Comparison of ENCODE assay signal across 2 cellular contexts in genomic region chr14:104802913-104803184, GRCh38.
TF ChIP-seq lines count a peak whose summit lies in the region.

No MANE protein-coding gene starts in this region.

TF ChIP-seq in SK-N-SH, 30 proteins besides CTCF, POLR2A, EP300 and RAD21 (continued from another document):
- TF ChIP-seq USF2 (IDR thresholded peaks at IDR 0.05; ENCODE audit: borderline replicate concordance, low read depth, low read length): no peak
- TF ChIP-seq FOXJ3 (CRISPR knock-in tag; IDR thresholded peaks at IDR 0.05): no peak
- TF ChIP-seq MXI1 (IDR thresholded peaks at IDR 0.05; ENCODE audit: low read depth, low read length): no peak
- TF ChIP-seq, protein P1, sequence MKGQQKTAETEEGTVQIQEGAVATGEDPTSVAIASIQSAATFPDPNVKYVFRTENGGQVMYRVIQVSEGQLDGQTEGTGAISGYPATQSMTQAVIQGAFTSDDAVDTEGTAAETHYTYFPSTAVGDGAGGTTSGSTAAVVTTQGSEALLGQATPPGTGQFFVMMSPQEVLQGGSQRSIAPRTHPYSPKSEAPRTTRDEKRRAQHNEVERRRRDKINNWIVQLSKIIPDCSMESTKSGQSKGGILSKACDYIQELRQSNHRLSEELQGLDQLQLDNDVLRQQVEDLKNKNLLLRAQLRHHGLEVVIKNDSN (IDR thresholded peaks at IDR 0.05; ENCODE audit: borderline replicate concordance, low read depth): no peak
- TF ChIP-seq SIN3A (IDR thresholded peaks at IDR 0.05; ENCODE audit: borderline replicate concordance, low read depth, low read length): no peak
- TF ChIP-seq TEAD4 (IDR thresholded peaks at IDR 0.05; ENCODE audit: borderline replicate concordance, insufficient read depth): no peak
- no peak for TF ChIP-seq PBX3 (IDR thresholded peaks at IDR 0.05)
- no peak for TF ChIP-seq TAF1 (IDR thresholded peaks at IDR 0.05; ENCODE audit: borderline replicate concordance, low read depth, low read length)
- no peak for TF ChIP-seq SMC3 (IDR thresholded peaks at IDR 0.05; ENCODE audit: low read depth, low read length)
- no peak for TF ChIP-seq MEF2A (IDR thresholded peaks at IDR 0.05; ENCODE audit: borderline replicate concordance, low read depth)
- no peak for TF ChIP-seq CHD2 (IDR thresholded peaks at IDR 0.05; ENCODE audit: low read length, partially characterized antibody)
- no peak for TF ChIP-seq IRF3 (IDR thresholded peaks at IDR 0.05; ENCODE audit: low read depth, low read length)
- no peak for TF ChIP-seq RCOR1 (IDR thresholded peaks at IDR 0.05; ENCODE audit: low read length)
- TF ChIP-seq, protein P2, sequence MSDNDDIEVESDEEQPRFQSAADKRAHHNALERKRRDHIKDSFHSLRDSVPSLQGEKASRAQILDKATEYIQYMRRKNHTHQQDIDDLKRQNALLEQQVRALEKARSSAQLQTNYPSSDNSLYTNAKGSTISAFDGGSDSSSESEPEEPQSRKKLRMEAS (IDR thresholded peaks at IDR 0.05; ENCODE audit: low read depth): no peak
- TF ChIP-seq GATA2 (CRISPR knock-in tag; IDR thresholded peaks at IDR 0.05): no peak
- TF ChIP-seq RXRA (IDR thresholded peaks at IDR 0.05; ENCODE audit: borderline replicate concordance, low read depth): no peak
- no peak for TF ChIP-seq RFX5 (IDR thresholded peaks at IDR 0.05; ENCODE audit: low read length)
- TF ChIP-seq, protein P3, sequence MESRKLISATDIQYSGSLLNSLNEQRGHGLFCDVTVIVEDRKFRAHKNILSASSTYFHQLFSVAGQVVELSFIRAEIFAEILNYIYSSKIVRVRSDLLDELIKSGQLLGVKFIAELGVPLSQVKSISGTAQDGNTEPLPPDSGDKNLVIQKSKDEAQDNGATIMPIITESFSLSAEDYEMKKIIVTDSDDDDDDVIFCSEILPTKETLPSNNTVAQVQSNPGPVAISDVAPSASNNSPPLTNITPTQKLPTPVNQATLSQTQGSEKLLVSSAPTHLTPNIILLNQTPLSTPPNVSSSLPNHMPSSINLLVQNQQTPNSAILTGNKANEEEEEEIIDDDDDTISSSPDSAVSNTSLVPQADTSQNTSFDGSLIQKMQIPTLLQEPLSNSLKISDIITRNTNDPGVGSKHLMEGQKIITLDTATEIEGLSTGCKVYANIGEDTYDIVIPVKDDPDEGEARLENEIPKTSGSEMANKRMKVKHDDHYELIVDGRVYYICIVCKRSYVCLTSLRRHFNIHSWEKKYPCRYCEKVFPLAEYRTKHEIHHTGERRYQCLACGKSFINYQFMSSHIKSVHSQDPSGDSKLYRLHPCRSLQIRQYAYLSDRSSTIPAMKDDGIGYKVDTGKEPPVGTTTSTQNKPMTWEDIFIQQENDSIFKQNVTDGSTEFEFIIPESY (IDR thresholded peaks at IDR 0.05; ENCODE audit: borderline replicate concordance, low read depth): no peak

TF ChIP-seq in SK-N-SH treated with all-trans-retinoic acid at 6 μM for 48 hours, 23 proteins besides CTCF, POLR2A, EP300 and RAD21 (continued from another document):
- TF ChIP-seq POU6F1 (CRISPR knock-in tag; IDR thresholded peaks at IDR 0.05; ENCODE audit: borderline replicate concordance, low read depth) (no peak), ZC3H10 (CRISPR knock-in tag; IDR thresholded peaks at IDR 0.05) (no peak), CREB5 (CRISPR knock-in tag; IDR thresholded peaks at IDR 0.05; ENCODE audit: low read depth) (no peak), TOX (CRISPR knock-in tag; IDR thresholded peaks at IDR 0.05; ENCODE audit: borderline replicate concordance) (no peak), RARB (CRISPR knock-in tag; IDR thresholded peaks at IDR 0.05) (no peak), ISL1 (CRISPR knock-in tag; IDR thresholded peaks at IDR 0.05) (no peak), ZFP30 (CRISPR knock-in tag; IDR thresholded peaks at IDR 0.05) (no peak), PPARA (CRISPR knock-in tag; IDR thresholded peaks at IDR 0.05; ENCODE audit: borderline replicate concordance) (no peak), CSDC2 (CRISPR knock-in tag; IDR thresholded peaks at IDR 0.05) (no peak), OSR1 (CRISPR knock-in tag; IDR thresholded peaks at IDR 0.05) (no peak), ZNF70 (CRISPR knock-in tag; IDR thresholded peaks at IDR 0.05) (no peak)
- TF ChIP-seq, protein P4, sequence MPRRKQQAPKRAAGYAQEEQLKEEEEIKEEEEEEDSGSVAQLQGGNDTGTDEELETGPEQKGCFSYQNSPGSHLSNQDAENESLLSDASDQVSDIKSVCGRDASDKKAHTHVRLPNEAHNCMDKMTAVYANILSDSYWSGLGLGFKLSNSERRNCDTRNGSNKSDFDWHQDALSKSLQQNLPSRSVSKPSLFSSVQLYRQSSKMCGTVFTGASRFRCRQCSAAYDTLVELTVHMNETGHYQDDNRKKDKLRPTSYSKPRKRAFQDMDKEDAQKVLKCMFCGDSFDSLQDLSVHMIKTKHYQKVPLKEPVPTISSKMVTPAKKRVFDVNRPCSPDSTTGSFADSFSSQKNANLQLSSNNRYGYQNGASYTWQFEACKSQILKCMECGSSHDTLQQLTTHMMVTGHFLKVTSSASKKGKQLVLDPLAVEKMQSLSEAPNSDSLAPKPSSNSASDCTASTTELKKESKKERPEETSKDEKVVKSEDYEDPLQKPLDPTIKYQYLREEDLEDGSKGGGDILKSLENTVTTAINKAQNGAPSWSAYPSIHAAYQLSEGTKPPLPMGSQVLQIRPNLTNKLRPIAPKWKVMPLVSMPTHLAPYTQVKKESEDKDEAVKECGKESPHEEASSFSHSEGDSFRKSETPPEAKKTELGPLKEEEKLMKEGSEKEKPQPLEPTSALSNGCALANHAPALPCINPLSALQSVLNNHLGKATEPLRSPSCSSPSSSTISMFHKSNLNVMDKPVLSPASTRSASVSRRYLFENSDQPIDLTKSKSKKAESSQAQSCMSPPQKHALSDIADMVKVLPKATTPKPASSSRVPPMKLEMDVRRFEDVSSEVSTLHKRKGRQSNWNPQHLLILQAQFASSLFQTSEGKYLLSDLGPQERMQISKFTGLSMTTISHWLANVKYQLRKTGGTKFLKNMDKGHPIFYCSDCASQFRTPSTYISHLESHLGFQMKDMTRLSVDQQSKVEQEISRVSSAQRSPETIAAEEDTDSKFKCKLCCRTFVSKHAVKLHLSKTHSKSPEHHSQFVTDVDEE (CRISPR knock-in tag; IDR thresholded peaks at IDR 0.05): no peak
